In the genomic region with DNA sequence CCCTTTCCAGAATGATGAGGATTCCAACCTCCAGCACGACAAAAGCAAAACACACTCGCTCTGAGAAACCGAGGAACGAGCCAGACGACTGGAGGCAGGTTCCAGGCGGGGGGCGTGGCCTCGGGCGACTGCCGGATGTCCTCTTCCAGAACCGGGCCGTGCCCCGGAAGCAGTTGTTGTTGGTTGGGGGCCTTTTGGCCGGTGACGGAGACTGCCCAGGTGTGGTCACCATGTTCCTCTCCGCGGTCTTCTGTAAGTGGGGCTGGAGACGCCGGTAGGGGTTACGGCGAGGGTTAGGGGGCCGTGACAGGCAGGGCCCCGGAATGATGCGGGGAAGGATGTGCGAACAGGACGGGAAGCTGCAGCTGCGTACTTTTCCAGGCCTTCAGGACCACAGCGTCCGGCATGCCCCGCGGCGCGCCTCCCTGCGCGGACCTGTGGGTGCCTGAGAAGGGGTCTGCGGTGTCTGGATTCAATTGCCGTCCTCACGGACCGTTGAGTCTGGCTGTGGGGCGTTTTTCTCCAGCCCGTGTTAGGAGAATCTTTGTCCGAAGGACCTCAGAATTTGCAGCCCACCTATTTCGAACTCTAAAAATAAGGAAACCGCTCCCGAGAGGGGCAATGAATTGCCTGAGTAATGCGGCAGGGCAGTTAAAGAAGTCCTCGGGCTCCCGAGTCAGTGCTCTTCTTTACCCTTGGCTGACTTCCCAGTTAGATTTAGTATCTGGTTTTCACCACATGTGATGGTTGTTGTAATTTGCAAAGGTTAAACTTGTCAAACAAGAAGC, we compare ENCODE assay signal across 7 cellular contexts. TPM values are rescaled to one million over a fixed set of nuclear protein-coding genes. Genes with fewer than 3 reads are reported as not detected.
DNase-seq lines count a peak whose midpoint lies in the region; ATAC-seq and TF ChIP-seq lines count a peak whose summit lies in the region.

Gene MRPL33 (plus strand): TSS at position 172 of the 788 bp plus-strand sequence. CDS start 59 bp downstream, at position 231.

- TF ChIP-seq CTCF in astrocyte of the cerebellum (IDR thresholded peaks at IDR 0.05; ENCODE audit: low read depth, low read length, missing control alignments) (no peak), hepatocyte (IDR thresholded peaks at IDR 0.05; ENCODE audit: poor library complexity) (no peak)

- peak within 1 kb of the TSS; percentile 96 for H3K27ac ChIP-seq in hepatocyte

- WGBS in hepatocyte (ENCODE audit: low lambda C conversion rate, missing lambda C conversion rate), result 1% methylated on average over 48 of the region's 48 CpGs

- no peaks in the 10 kb centered on the region for H3K9me3 ChIP-seq in hepatocyte (ENCODE audit: low read depth)

- no peaks in the 10 kb centered on the region for H3K27me3 ChIP-seq in hepatocyte

- H3K36me3 ChIP-seq in hepatocyte (replicated peaks; ENCODE audit: insufficient read depth, low read depth), result peaks cover 4% of the 10 kb centered on the region

- in situ Hi-C loops in astrocyte of the cerebellum (cut with HindIII; ENCODE audit: low sequenced_read_pairs), result no loop called here

- ATAC-seq in GM18505 (IDR thresholded peaks at IDR 0.05; ENCODE audit: unreplicated experiment), result peak; percentile 94
- ATAC-seq in HG02973 (IDR thresholded peaks at IDR 0.05; ENCODE audit: unreplicated experiment), result peak; percentile 84

- peaks cover 20% of the 10 kb centered on the region for H3K4me1 ChIP-seq in hepatocyte (ENCODE audit: insufficient read depth)

- peak within 1 kb of the TSS; percentile 78 for H3K4me2 ChIP-seq in hepatocyte

- H3K4me3 ChIP-seq in astrocyte of the cerebellum (ENCODE audit: low read depth, low read length) (peak within 1 kb of the TSS; percentile 74), hepatocyte (peak within 1 kb of the TSS; percentile 66)

- peaks cover under 1% of the 10 kb centered on the region for H4K20me1 ChIP-seq in hepatocyte (ENCODE audit: insufficient read depth, poor library complexity, severe bottlenecking)

- H2AFZ ChIP-seq in hepatocyte, result peak within 1 kb of the TSS; percentile 74

- DNase-seq in NCI-H2029 treated with DMSO at 0.1 percent for 48 hours (lab: John Stamatoyannopoulos, UW) (peak; percentile 64), T-helper 9 cell (peak; percentile 90), astrocyte of the cerebellum (ENCODE audit: low read depth) (peak; percentile 75), hepatocyte (ENCODE audit: low spot score) (peak; percentile 97), retina (peak; percentile 98)

- H3K79me2 ChIP-seq in hepatocyte, result peaks cover 48% of the 10 kb centered on the region

- peak; percentile 93 for TF ChIP-seq POLR2A in GM18505 (IDR thresholded peaks at IDR 0.05; ENCODE audit: borderline replicate concordance, extremely low read depth, insufficient read depth, insufficient read length)

- no peaks in the 10 kb centered on the region for H3K9me2 ChIP-seq in hepatocyte (replicated peaks; ENCODE audit: insufficient read depth)

RNA-seq across cellular contexts. Expression of gene MRPL33, which starts in this region (rescaled TPM):
- total RNA-seq in hepatocyte, result 148 and 206 TPM in 2 replicates
- polyA plus RNA-seq in hepatocyte, result 311 and 315 TPM in 2 replicates

Comparison
In these comparisons a context has a peak if more than half of its experiments do, and no peak if none do; other contexts are left out.
1. Peak in every context shown above with its lines: DNase-seq, ATAC-seq, H3K4me3 ChIP-seq and H3K27ac ChIP-seq.